In the genomic region with DNA sequence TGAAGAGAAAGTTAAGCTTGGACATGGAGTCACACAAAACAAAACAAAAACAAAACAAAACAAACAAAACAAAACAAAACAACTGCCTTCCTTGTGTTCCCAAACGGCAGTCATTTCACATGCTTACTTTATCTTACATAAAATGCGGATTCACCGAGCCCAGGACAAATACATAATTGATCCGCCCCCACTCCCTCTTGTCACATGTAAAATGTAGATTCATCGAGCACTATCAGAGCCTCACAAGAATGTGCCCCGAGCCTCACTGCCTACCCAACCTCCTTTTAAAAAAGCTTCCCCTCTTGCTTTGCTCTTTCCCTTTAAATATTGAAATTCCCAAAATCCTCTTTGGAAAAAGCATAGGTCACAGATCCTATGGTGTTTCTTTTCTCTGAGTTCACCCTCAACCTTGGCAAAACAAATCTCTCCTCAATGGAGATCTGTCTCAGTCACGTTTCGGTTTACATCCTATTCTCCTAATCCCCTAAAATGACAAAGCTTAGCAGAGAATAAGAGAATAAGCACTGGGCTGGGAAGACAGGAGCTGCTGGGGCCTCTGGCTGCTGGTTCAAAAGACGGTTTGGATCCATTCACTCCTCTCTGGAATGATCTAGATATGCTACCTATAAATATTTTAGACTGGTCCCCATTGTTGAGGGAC, we compare ENCODE assay signal across 1 cellular context.
TF ChIP-seq lines count a peak whose summit lies in the region.

No MANE protein-coding gene starts in this region.

TF ChIP-seq in GM23338, 12 proteins besides CTCF, POLR2A, EP300 and RAD21 (continued from another document):
- TF ChIP-seq ZNF462 (CRISPR knock-in tag; IDR thresholded peaks at IDR 0.05) (no peak), ZNF331 (CRISPR knock-in tag; IDR thresholded peaks at IDR 0.05; ENCODE audit: low read depth) (no peak)
